ENCODE assay signal across 15 cellular contexts in genomic region chr6:157518399-157519250, GRCh38.
DNase-seq lines count a peak whose midpoint lies in the region; ATAC-seq and TF ChIP-seq lines count a peak whose summit lies in the region.
"Had no signal": no experiment of that assay in that cellular context is flagged by ENCODE, and none has a peak within 500 bp of the region (broad histone marks: within the 10 kb centered on the region; RNA-seq: fewer than 3 reads in every experiment).

No MANE protein-coding gene starts in this region.

- intact Hi-C loops in left ventricle myocardium superior (cut with micrococcal nuclease): no loop called here

- no peak overlapping the region for H3K4me3 Mint-ChIP-seq in T-helper 17 cell
- H3K4me3 Mint-ChIP-seq: activated naive CD8-positive, alpha-beta T cell treated with anti-CD3 and anti-CD28 coated beads, Interleukin-2, amount 10 ng/mL, durations not matched to agents 7 days and 5 days had no signal

- 78% methylated on average over 20 of the region's 21 CpGs for WGBS in smooth muscle cell (ENCODE audit: low lambda C conversion rate)

- H3K27ac ChIP-seq in smooth muscle cell (ENCODE audit: low read depth): peak overlapping the region; percentile 59
- H3K27ac ChIP-seq: left lung had no signal

- no peaks in the 10 kb centered on the region for H3K36me3 Mint-ChIP-seq in T-helper 17 cell (ENCODE audit: low read depth)

- ATAC-seq in left ventricle myocardium superior (peak; percentile 72), HG03196 (IDR thresholded peaks at IDR 0.05; ENCODE audit: unreplicated experiment) (no peak), T-helper 17 cell (no peak)
- ATAC-seq: left lung, PC-3 had no signal

- no peak overlapping the region for H3K27ac Mint-ChIP-seq in T-helper 17 cell
- H3K27ac Mint-ChIP-seq: activated naive CD8-positive, alpha-beta T cell treated with anti-CD3 and anti-CD28 coated beads, Interleukin-2, amount 10 ng/mL, durations not matched to agents 7 days and 5 days had no signal

- H3K4me1 ChIP-seq in smooth muscle cell (ENCODE audit: low read depth): peaks cover 7% of the 10 kb centered on the region

- H3K27me3 ChIP-seq in smooth muscle cell (ENCODE audit: low read depth): no peaks in the 10 kb centered on the region
- H3K27me3 ChIP-seq: left lung, MG63 had no signal

- TF ChIP-seq CTCF in smooth muscle cell (IDR thresholded peaks at IDR 0.05; ENCODE audit: borderline replicate concordance, insufficient read depth, poor library complexity, severe bottlenecking): no peak

- no peak overlapping the region for H2AFZ ChIP-seq in smooth muscle cell (ENCODE audit: low read depth)

- peak overlapping the region; percentile 18 for H3K9ac ChIP-seq in smooth muscle cell (ENCODE audit: low read depth)

- H3K4me1 Mint-ChIP-seq in T-helper 17 cell: peaks cover 7% of the 10 kb centered on the region

- no peaks in the 10 kb centered on the region for H4K20me1 ChIP-seq in smooth muscle cell (ENCODE audit: low read depth)

- H3K9me3 ChIP-seq in smooth muscle cell (replicated peaks; ENCODE audit: low read depth) (no peaks in the 10 kb centered on the region), T-helper 17 cell (ENCODE audit: control insufficient read depth, low read length, poor library complexity, severe bottlenecking) (no peaks in the 10 kb centered on the region)
- H3K9me3 ChIP-seq: left lung, MG63 had no signal

- peak overlapping the region; percentile 6 for H3K4me2 ChIP-seq in smooth muscle cell

- DNase-seq in GM04504 (ENCODE audit: low read depth) (peak; percentile 70), SW480 (ENCODE audit: low spot score) (peak; percentile 95), left ventricle myocardium superior (peak; percentile 56), smooth muscle cell (lab: John Stamatoyannopoulos, UW; ENCODE audit: unreplicated experiment) (no peak), hypothalamus (lab: John Stamatoyannopoulos, UW) (no peak), NCI-H82 (lab: John Stamatoyannopoulos, UW) (no peak), T-helper 17 cell (no peak)
- DNase-seq: activated CD4-positive, CD25-positive, alpha-beta regulatory T cell treated with anti-CD3 and anti-CD28 coated beads, Interleukin-2, amount 50 U/mL, for 72 hours; activated naive CD8-positive, alpha-beta T cell treated with anti-CD3 and anti-CD28 coated beads, Interleukin-2, amount 10 ng/mL, durations not matched to agents 7 days and 5 days; left lung; MG63; NCI-H345; PC-3; stimulated activated naive CD4-positive, alpha-beta T cell treated with Interleukin-2 at 50 U/mL for 16 hours had no signal

- no peaks in the 10 kb centered on the region for H3K27me3 Mint-ChIP-seq in T-helper 17 cell
- H3K27me3 Mint-ChIP-seq: activated naive CD8-positive, alpha-beta T cell treated with anti-CD3 and anti-CD28 coated beads, Interleukin-2, amount 10 ng/mL, durations not matched to agents 7 days and 5 days had no signal

- H3K79me2 ChIP-seq in smooth muscle cell (ENCODE audit: low read depth): no peaks in the 10 kb centered on the region

- no peaks in the 10 kb centered on the region for H3F3A ChIP-seq in smooth muscle cell (ENCODE audit: low read depth)

- H3K36me3 ChIP-seq in smooth muscle cell (ENCODE audit: low read depth): no peaks in the 10 kb centered on the region
- H3K36me3 ChIP-seq: left lung, MG63 had no signal

- H3K4me3 ChIP-seq in smooth muscle cell: no peak overlapping the region
- H3K4me3 ChIP-seq: left lung, MG63 had no signal

Comparison
In these comparisons a context has a peak if more than half of its experiments do, and no peak if none do; other contexts are left out.
1. DNase-seq: peak in GM04504 (single experiment), SW480 (single experiment) and left ventricle myocardium superior (single experiment); none in smooth muscle cell (single experiment), hypothalamus (0 of 51), NCI-H82 (single experiment) and T-helper 17 cell (0 of 3).